ENCODE assay signal across 19 cellular contexts in genomic region chr1:23214640-23215039, GRCh38. TPM values are rescaled to one million over a fixed set of nuclear protein-coding genes. Genes with fewer than 3 reads are reported as not detected.
DNase-seq lines count a peak whose midpoint lies in the region; ATAC-seq, FAIRE-seq and TF ChIP-seq lines count a peak whose summit lies in the region.
"Had no signal": no experiment of that assay in that cellular context is flagged by ENCODE, and none has a peak within 500 bp of the region (broad histone marks: within the 10 kb centered on the region; RNA-seq: fewer than 3 reads in every experiment).

No MANE protein-coding gene starts in this region.

- CTCF ChIA-PET in activated CD8-positive, alpha-beta T cell treated with anti-CD3 and anti-CD28 coated beads, Interleukin-2, amount 10 ng/mL, durations not matched to agents 7 days and 5 days (lab: Charles Lee), result no interaction called here

- H3K36me3 Mint-ChIP-seq in activated naive CD8-positive, alpha-beta T cell, result no peaks in the 10 kb centered on the region
- H3K36me3 Mint-ChIP-seq in activated naive CD8-positive, alpha-beta T cell treated with anti-CD3 and anti-CD28 coated beads for 36 hours, result no peaks in the 10 kb centered on the region
- H3K36me3 Mint-ChIP-seq in astrocyte (ENCODE audit: low read depth, unreplicated experiment), result peaks cover 6% of the 10 kb centered on the region
- H3K36me3 Mint-ChIP-seq in activated CD8-positive, alpha-beta T cell treated with anti-CD3 and anti-CD28 coated beads, Interleukin-2, amount 10 ng/mL, durations not matched to agents 7 days and 5 days (ENCODE audit: low read depth), result no peaks in the 10 kb centered on the region
- H3K36me3 Mint-ChIP-seq: CD14-positive monocyte had no signal

- H3K27me3 Mint-ChIP-seq in activated naive CD8-positive, alpha-beta T cell, result peaks cover 36% of the 10 kb centered on the region
- peaks cover 71% of the 10 kb centered on the region for H3K27me3 Mint-ChIP-seq in activated naive CD8-positive, alpha-beta T cell treated with anti-CD3 and anti-CD28 coated beads for 36 hours
- H3K27me3 Mint-ChIP-seq in astrocyte (ENCODE audit: low read depth, unreplicated experiment), result peaks cover 43% of the 10 kb centered on the region
- peaks cover 62% of the 10 kb centered on the region for H3K27me3 Mint-ChIP-seq in activated CD8-positive, alpha-beta T cell treated with anti-CD3 and anti-CD28 coated beads, Interleukin-2, amount 10 ng/mL, durations not matched to agents 7 days and 5 days (ENCODE audit: low read depth)

- H3K36me3 ChIP-seq in astrocyte (ENCODE audit: insufficient read depth, low read length) (no peaks in the 10 kb centered on the region), keratinocyte (ENCODE audit: control insufficient read depth in 2 of 2, extremely low read depth in 1 of 2, insufficient read depth in 2 of 2, low read length in 2 of 2) (no peaks in the 10 kb centered on the region), upper lobe of right lung (no peaks in the 10 kb centered on the region)

- no peak for TF ChIP-seq CTCF in astrocyte (IDR thresholded peaks at IDR 0.05; ENCODE audit: insufficient read depth, low read depth, low read length)
- TF ChIP-seq CTCF in keratinocyte (optimal IDR thresholded peaks at IDR 0.05 in 1 of 3, IDR thresholded peaks at IDR 0.05 in 1 of 3, conservative IDR thresholded peaks at IDR 0.05 in 1 of 3; ENCODE audit: extremely low read depth in 1 of 3, insufficient read depth in 2 of 3, low read length in 3 of 3), result no peak
- TF ChIP-seq CTCF in upper lobe of right lung (IDR thresholded peaks at IDR 0.05), result no peak

- FAIRE-seq in astrocyte (lab: Jason Lieb, UNC) (no peak), keratinocyte (lab: Jason Lieb, UNC) (peak; percentile 36)
- FAIRE-seq: G401.6, GM12891, RCC 7860 had no signal

- H3K27ac ChIP-seq in astrocyte (ENCODE audit: low read depth, low read length), result no peak overlapping the region
- no peak overlapping the region for H3K27ac ChIP-seq in keratinocyte (ENCODE audit: control insufficient read depth, insufficient read depth, low read length)
- H3K27ac ChIP-seq in upper lobe of right lung, result no peak overlapping the region
- H3K27ac ChIP-seq: 22Rv1 had no signal

- no peaks in the 10 kb centered on the region for H3K9me3 Mint-ChIP-seq in activated naive CD8-positive, alpha-beta T cell (ENCODE audit: low read depth)
- H3K9me3 Mint-ChIP-seq in activated naive CD8-positive, alpha-beta T cell treated with anti-CD3 and anti-CD28 coated beads for 36 hours, result no peaks in the 10 kb centered on the region
- H3K9me3 Mint-ChIP-seq in astrocyte (ENCODE audit: unreplicated experiment), result peaks cover 5% of the 10 kb centered on the region
- H3K9me3 Mint-ChIP-seq in activated CD8-positive, alpha-beta T cell treated with anti-CD3 and anti-CD28 coated beads, Interleukin-2, amount 10 ng/mL, durations not matched to agents 7 days and 5 days (ENCODE audit: insufficient read depth), result no peaks in the 10 kb centered on the region

- no peak for ATAC-seq in upper lobe of right lung
- ATAC-seq in activated CD8-positive, alpha-beta T cell treated with anti-CD3 and anti-CD28 coated beads, Interleukin-2, amount 10 ng/mL, durations not matched to agents 7 days and 5 days, result no peak

- H2AFZ ChIP-seq in astrocyte (ENCODE audit: low read depth, low read length) (no peak overlapping the region), keratinocyte (ENCODE audit: control insufficient read depth, low read length) (no peak overlapping the region)

- peaks cover 5% of the 10 kb centered on the region for H3K4me1 ChIP-seq in astrocyte (ENCODE audit: insufficient read depth, low read length)
- peaks cover 8% of the 10 kb centered on the region for H3K4me1 ChIP-seq in keratinocyte (ENCODE audit: control insufficient read depth, extremely low read depth, insufficient read depth, low read length)
- peaks cover 6% of the 10 kb centered on the region for H3K4me1 ChIP-seq in upper lobe of right lung

- H3K9ac ChIP-seq in astrocyte (ENCODE audit: low read length) (no peak overlapping the region), keratinocyte (ENCODE audit: control insufficient read depth, extremely low read depth, insufficient read depth, low read length) (no peak overlapping the region)

- peak overlapping the region; percentile 25 for H3K4me3 Mint-ChIP-seq in activated naive CD8-positive, alpha-beta T cell
- no peak overlapping the region for H3K4me3 Mint-ChIP-seq in activated naive CD8-positive, alpha-beta T cell treated with anti-CD3 and anti-CD28 coated beads for 36 hours
- H3K4me3 Mint-ChIP-seq in astrocyte (ENCODE audit: unreplicated experiment), result peak overlapping the region; percentile 60
- no peak overlapping the region for H3K4me3 Mint-ChIP-seq in activated CD8-positive, alpha-beta T cell treated with anti-CD3 and anti-CD28 coated beads, Interleukin-2, amount 10 ng/mL, durations not matched to agents 7 days and 5 days
- H3K4me3 Mint-ChIP-seq: CD14-positive monocyte had no signal

- H4K20me1 ChIP-seq in astrocyte (ENCODE audit: insufficient read depth, low read length), result no peaks in the 10 kb centered on the region
- H4K20me1 ChIP-seq in keratinocyte (ENCODE audit: control insufficient read depth, extremely low read depth, insufficient read depth, low read length), result no peaks in the 10 kb centered on the region

- no peak for DNase-seq in activated naive CD8-positive, alpha-beta T cell treated with anti-CD3 and anti-CD28 coated beads for 36 hours
- no peak for DNase-seq in astrocyte (ENCODE audit: low read depth)
- no peak for DNase-seq in keratinocyte (ENCODE audit: low read depth, low spot score)
- no peak for DNase-seq in upper lobe of right lung
- DNase-seq in NCI-H82 treated with DMSO at 0.1 percent for 48 hours (lab: John Stamatoyannopoulos, UW; ENCODE audit: unreplicated experiment), result no peak
- DNase-seq in NCI-H1092 treated with DMSO at 0.1 percent for 48 hours (lab: John Stamatoyannopoulos, UW), result no peak
- DNase-seq in activated CD8-positive, alpha-beta T cell treated with anti-CD3 and anti-CD28 coated beads, Interleukin-2, amount 10 ng/mL, durations not matched to agents 7 days and 5 days, result no peak
- DNase-seq: COR-L47, DMS153, MM.1S, NCI-H187 treated with DMSO at 0.1 percent for 48 hours, NCI-H510A treated with DMSO at 0.1 percent for 48 hours, SIG-M5 had no signal

- intact Hi-C loops in upper lobe of right lung (cut with DNase I), result no loop called here

- no peaks in the 10 kb centered on the region for H3K79me2 ChIP-seq in astrocyte (ENCODE audit: insufficient read depth, low read length)
- H3K79me2 ChIP-seq in keratinocyte (ENCODE audit: control insufficient read depth, insufficient read depth, low read length), result no peaks in the 10 kb centered on the region

- POLR2A ChIA-PET in activated CD8-positive, alpha-beta T cell treated with anti-CD3 and anti-CD28 coated beads, Interleukin-2, amount 10 ng/mL, durations not matched to agents 7 days and 5 days (lab: Charles Lee), result no interaction called here

- dilution Hi-C loops in keratinocyte (cut with MboI; ENCODE audit: extremely low pct_ligation_motif_present, low sequenced_read_pairs), result no loop called here

- H3K4me3 ChIP-seq in astrocyte (ENCODE audit: insufficient read depth, low read depth, low read length) (no peak overlapping the region), keratinocyte (ENCODE audit: control insufficient read depth in 2 of 3, extremely low read depth in 1 of 3, insufficient read depth in 2 of 3, low read depth in 1 of 3, low read length in 3 of 3) (no peak overlapping the region), upper lobe of right lung (no peak overlapping the region)

- no peaks in the 10 kb centered on the region for H3K9me3 ChIP-seq in astrocyte (ENCODE audit: insufficient read depth, low read depth, low read length)
- H3K9me3 ChIP-seq in keratinocyte (ENCODE audit: control insufficient read depth, low read depth, low read length), result no peaks in the 10 kb centered on the region
- no peaks in the 10 kb centered on the region for H3K9me3 ChIP-seq in upper lobe of right lung

- H3K27ac Mint-ChIP-seq in activated naive CD8-positive, alpha-beta T cell, result no peak overlapping the region
- H3K27ac Mint-ChIP-seq in activated naive CD8-positive, alpha-beta T cell treated with anti-CD3 and anti-CD28 coated beads for 36 hours, result no peak overlapping the region
- H3K27ac Mint-ChIP-seq in astrocyte (ENCODE audit: unreplicated experiment), result no peak overlapping the region
- no peak overlapping the region for H3K27ac Mint-ChIP-seq in activated CD8-positive, alpha-beta T cell treated with anti-CD3 and anti-CD28 coated beads, Interleukin-2, amount 10 ng/mL, durations not matched to agents 7 days and 5 days

- H3K27me3 ChIP-seq in astrocyte (ENCODE audit: insufficient read depth, low read length) (peaks cover 21% of the 10 kb centered on the region), keratinocyte (ENCODE audit: control insufficient read depth, extremely low read depth, insufficient read depth, low read length) (peaks cover 25% of the 10 kb centered on the region), upper lobe of right lung (peaks cover 49% of the 10 kb centered on the region)

- H3K4me2 ChIP-seq in astrocyte (ENCODE audit: low read length), result no peak overlapping the region
- H3K4me2 ChIP-seq in keratinocyte (ENCODE audit: control insufficient read depth, extremely low read depth, insufficient read depth, low read depth, low read length), result no peak overlapping the region

- H3K9me1 ChIP-seq in keratinocyte (ENCODE audit: control insufficient read depth, extremely low read depth, insufficient read depth, low read length), result no peaks in the 10 kb centered on the region

- peaks cover 8% of the 10 kb centered on the region for H3K4me1 Mint-ChIP-seq in activated naive CD8-positive, alpha-beta T cell (ENCODE audit: low read depth)
- H3K4me1 Mint-ChIP-seq in activated naive CD8-positive, alpha-beta T cell treated with anti-CD3 and anti-CD28 coated beads for 36 hours, result no peaks in the 10 kb centered on the region
- peaks cover 5% of the 10 kb centered on the region for H3K4me1 Mint-ChIP-seq in astrocyte (ENCODE audit: low read depth, unreplicated experiment)
- H3K4me1 Mint-ChIP-seq in activated CD8-positive, alpha-beta T cell treated with anti-CD3 and anti-CD28 coated beads, Interleukin-2, amount 10 ng/mL, durations not matched to agents 7 days and 5 days (ENCODE audit: low read depth), result peaks cover 6% of the 10 kb centered on the region

RNA-seq across cellular contexts. Expression of gene HTR1D, which starts 2.7 kb away (rescaled TPM):
- total RNA-seq in activated naive CD8-positive, alpha-beta T cell treated with anti-CD3 and anti-CD28 coated beads for 36 hours, result not detected
- 3.3 and 3.8 TPM in 2 replicates for total RNA-seq in astrocyte
- polyA plus RNA-seq in keratinocyte, result 0.08 to 0.30 TPM (median 0.14 TPM) in 3 replicates
- 0.15 TPM for polyA plus RNA-seq in keratinocyte (2011; ENCODE audit: low read depth)
- 0.12 and 0.13 TPM in 2 replicates for polyA plus RNA-seq in keratinocyte (2011; cell fraction: cytosol; rRNA removed)
- polyA plus RNA-seq in keratinocyte (2011; cell fraction: nucleus; rRNA removed), result 0.27 and 0.36 TPM in 2 replicates
- 0.10 and 0.31 TPM in 2 replicates for polyA plus RNA-seq in keratinocyte (2012; ENCODE audit: low replicate concordance)
- polyA minus RNA-seq in keratinocyte, result 0.46 to 0.82 TPM (median 0.54 TPM) in 3 replicates
- polyA minus RNA-seq in keratinocyte (2011; cell fraction: cytosol; rRNA and poly(A)+ RNA removed), result not detected
- polyA minus RNA-seq in keratinocyte (2011; cell fraction: nucleus; rRNA and poly(A)+ RNA removed), result 0.21 and 0.23 TPM in 2 replicates
- 0.93 TPM for total RNA-seq in upper lobe of right lung
- total RNA-seq in activated CD8-positive, alpha-beta T cell treated with anti-CD3 and anti-CD28 coated beads, Interleukin-2, amount 10 ng/mL, durations not matched to agents 7 days and 5 days, result not detected
- polyA plus RNA-seq: CD14-positive monocyte had no signal

RNA-seq across cellular contexts. Expression of gene LUZP1, which starts 46.0 kb away (rescaled TPM):
- total RNA-seq in activated naive CD8-positive, alpha-beta T cell treated with anti-CD3 and anti-CD28 coated beads for 36 hours, result 10 to 100 TPM; 18.4 to 20.1 TPM
- total RNA-seq in astrocyte (77.1 and 82.2 TPM in 2 replicates), upper lobe of right lung (36.4 TPM)
- 46.1 to 52.8 TPM (median 52.5 TPM) in 3 replicates for polyA plus RNA-seq in keratinocyte
- 102 TPM for polyA plus RNA-seq in keratinocyte (2011; ENCODE audit: low read depth)
- polyA plus RNA-seq in keratinocyte (2011; cell fraction: cytosol; rRNA removed), result 31.4 and 40.6 TPM in 2 replicates
- 68.2 and 75.7 TPM in 2 replicates for polyA plus RNA-seq in keratinocyte (2011; cell fraction: nucleus; rRNA removed)
- 18.8 and 46.9 TPM in 2 replicates for polyA plus RNA-seq in keratinocyte (2012; ENCODE audit: low replicate concordance)
- 65.4 to 110 TPM (median 99.0 TPM) in 3 replicates for polyA minus RNA-seq in keratinocyte
- polyA minus RNA-seq in keratinocyte (2011; cell fraction: cytosol; rRNA and poly(A)+ RNA removed), result 59.9 TPM
- polyA minus RNA-seq in keratinocyte (2011; cell fraction: nucleus; rRNA and poly(A)+ RNA removed), result 89.4 and 161 TPM in 2 replicates
- total RNA-seq in activated CD8-positive, alpha-beta T cell treated with anti-CD3 and anti-CD28 coated beads, Interleukin-2, amount 10 ng/mL, durations not matched to agents 7 days and 5 days, result 10 to 100 TPM; 15.2 to 16.0 TPM

Comparison
In these comparisons a context has a peak if more than half of its experiments do, and no peak if none do; other contexts are left out.
1. H3K4me3 Mint-ChIP-seq: peak in activated naive CD8-positive, alpha-beta T cell (single experiment) and astrocyte (single experiment); none in activated naive CD8-positive, alpha-beta T cell treated with anti-CD3 and anti-CD28 coated beads for 36 hours (single experiment) and activated CD8-positive, alpha-beta T cell treated with anti-CD3 and anti-CD28 coated beads, Interleukin-2, amount 10 ng/mL, durations not matched to agents 7 days and 5 days (single experiment).